Comparison of ENCODE assay signal across 14 cellular contexts in genomic region chr7:17368856-17369520, GRCh38.
DNase-seq lines count a peak whose midpoint lies in the region; ATAC-seq and TF ChIP-seq lines count a peak whose summit lies in the region.
"Had no signal": no experiment of that assay in that cellular context is flagged by ENCODE, and none has a peak within 500 bp of the region (broad histone marks: within the 10 kb centered on the region; RNA-seq: fewer than 3 reads in every experiment).

No MANE protein-coding gene starts in this region.

- TF ChIP-seq POLR2A in esophagus muscularis mucosa (IDR thresholded peaks at IDR 0.05; ENCODE audit: low read depth) (no peak), sigmoid colon (IDR thresholded peaks at IDR 0.05) (no peak)

- H3K9me3 ChIP-seq in GM23248 (ENCODE audit: low read depth) (no peaks in the 10 kb centered on the region), Panc1 (ENCODE audit: control insufficient read depth, insufficient read depth, low read depth, low read length) (no peaks in the 10 kb centered on the region), esophagus muscularis mucosa (no peaks in the 10 kb centered on the region), sigmoid colon (no peaks in the 10 kb centered on the region)
- H3K9me3 ChIP-seq: Caco-2, prostate gland had no signal

- peak overlapping the region; percentile 76 for H3K9ac ChIP-seq in GM23248

- ATAC-seq in Panc1 (no peak), GM18498 (IDR thresholded peaks at IDR 0.05; ENCODE audit: unreplicated experiment) (no peak)

- POLR2A ChIA-PET in Panc1 (lab: Charles Lee) = no interaction called here

- no peak for TF ChIP-seq CTCF in Panc1 (IDR thresholded peaks at IDR 0.05)
- no peak for TF ChIP-seq CTCF in esophagus muscularis mucosa (IDR thresholded peaks at IDR 0.05)
- no peak for TF ChIP-seq CTCF in sigmoid colon (IDR thresholded peaks at IDR 0.05)

- no peaks in the 10 kb centered on the region for H3K27me3 ChIP-seq in GM23248 (replicated peaks; ENCODE audit: insufficient read depth)
- H3K27me3 ChIP-seq in Panc1 (ENCODE audit: control insufficient read depth, insufficient read depth, low read length) = no peaks in the 10 kb centered on the region
- no peaks in the 10 kb centered on the region for H3K27me3 ChIP-seq in esophagus muscularis mucosa
- H3K27me3 ChIP-seq in sigmoid colon = no peaks in the 10 kb centered on the region

- H2AFZ ChIP-seq in GM23248 = 0 out of 2 replicates have a peak overlapping the region, but pooled peaks have one; percentile 28

- DNase-seq in GM23248 (peak; percentile 34), Panc1 (ENCODE audit: low read depth, low spot score) (no peak), esophagus muscularis mucosa (ENCODE audit: extremely low spot score) (no peak), sigmoid colon (no peak), midbrain (lab: John Stamatoyannopoulos, UW) (no peak), NCI-H1417 treated with DMSO at 0.1 percent for 48 hours (lab: John Stamatoyannopoulos, UW) (no peak), hepatic stellate cell (ENCODE audit: low spot score) (no peak)
- DNase-seq: activated naive CD4-positive, alpha-beta T cell treated with anti-CD3 and anti-CD28 coated beads, Interleukin-2, amount 50 U/mL, for 16 hours; Caco-2; NCI-H146; NCI-H2227 treated with DMSO at 0.1 percent for 48 hours; stimulated activated naive CD4-positive, alpha-beta T cell had no signal

- no peaks in the 10 kb centered on the region for H3K36me3 ChIP-seq in GM23248 (ENCODE audit: low read depth)
- no peaks in the 10 kb centered on the region for H3K36me3 ChIP-seq in Panc1 (ENCODE audit: control insufficient read depth, insufficient read depth, low read length)
- H3K36me3 ChIP-seq in esophagus muscularis mucosa = no peaks in the 10 kb centered on the region
- H3K36me3 ChIP-seq in sigmoid colon = no peaks in the 10 kb centered on the region
- H3K36me3 ChIP-seq: prostate gland had no signal

- no peak for TF ChIP-seq EP300 in esophagus muscularis mucosa (IDR thresholded peaks at IDR 0.05)
- no peak for TF ChIP-seq EP300 in sigmoid colon (IDR thresholded peaks at IDR 0.05)

- CTCF ChIA-PET in Panc1 (lab: Charles Lee) = interaction anchor here (0.6 kb wide), 1 partner anchor 21 kb away, joined by 3 read pairs; no protein-coding TSS in a partner anchor

- in situ Hi-C loops in GM23248 (cut with MboI) = no loop called here
- in situ Hi-C loops in Panc1 (cut with HindIII; ENCODE audit: low pct_unique_long_range_greater_than_20kb, low sequenced_read_pairs) = no loop called here

- no peaks in the 10 kb centered on the region for H3K79me2 ChIP-seq in GM23248 (ENCODE audit: insufficient read depth)

- H3K4me2 ChIP-seq in GM23248 (ENCODE audit: unreplicated experiment) = peak overlapping the region; percentile 72

- H3K4me3 ChIP-seq in GM23248 (peak overlapping the region; percentile 42; the same call in 1 of the 2 replicates), Panc1 (ENCODE audit: low read depth in 2 of 2, low read length in 2 of 2) (no peak overlapping the region), esophagus muscularis mucosa (no peak overlapping the region), sigmoid colon (no peak overlapping the region)
- H3K4me3 ChIP-seq: prostate gland had no signal

- WGBS in GM23248 (ENCODE audit: low coverage in 1 of 2, low lambda C conversion rate in 2 of 2, missing lambda C conversion rate in 2 of 2), 2 experiments = 75 to 77% methylated on average over 3 of the region's 3 CpGs
- 73% methylated on average over 3 of the region's 3 CpGs for WGBS in esophagus muscularis mucosa
- WGBS in sigmoid colon, 2 donors = 90 to 94% methylated on average over 3 of the region's 3 CpGs

- H3K4me1 ChIP-seq in GM23248 (ENCODE audit: insufficient read depth) = peaks cover 55% of the 10 kb centered on the region
- peaks cover 12% of the 10 kb centered on the region for H3K4me1 ChIP-seq in Panc1 (ENCODE audit: control insufficient read depth, insufficient read depth, low read length)
- H3K4me1 ChIP-seq in esophagus muscularis mucosa = peaks cover 11 to 55% (median 45%) of the 10 kb centered on the region in 4 donors
- peaks cover 0 to 41% (median 36%) of the 10 kb centered on the region in 4 donors for H3K4me1 ChIP-seq in sigmoid colon
- H3K4me1 ChIP-seq: prostate gland had no signal

- no peaks in the 10 kb centered on the region for H3K9me2 ChIP-seq in GM23248 (ENCODE audit: insufficient read depth)

- peaks cover 44% of the 10 kb centered on the region for H3F3A ChIP-seq in GM23248 (ENCODE audit: insufficient read depth)

- H3K27ac ChIP-seq in GM23248 = peak overlapping the region; percentile 95
- peak overlapping the region; percentile 13; the same call in 1 of the 2 replicates for H3K27ac ChIP-seq in Panc1 (ENCODE audit: low read length)
- peak overlapping the region in 3 of 4 donors; percentile 68 to 77 (median 71) for H3K27ac ChIP-seq in esophagus muscularis mucosa (replicated peaks in 1 of 4)
- peak overlapping the region in 3 of 4 donors; percentile 1 to 76 (median 33) for H3K27ac ChIP-seq in sigmoid colon
- H3K27ac ChIP-seq: prostate gland had no signal

- intact Hi-C loops in Panc1 (cut with micrococcal nuclease; ENCODE audit: unreplicated experiment) = no loop called here
- intact Hi-C loops in esophagus muscularis mucosa (cut with DNase I) = no loop called here
- intact Hi-C loops in sigmoid colon (cut with DNase I) = no loop called here

- H4K20me1 ChIP-seq in GM23248 (ENCODE audit: insufficient read depth) = no peaks in the 10 kb centered on the region

- BruUV-seq in Panc1 (replicated peaks; lab: Mats Ljungman, UMichigan) = no TSS peak

Comparison
In these comparisons a context has a peak if more than half of its experiments do, and no peak if none do; other contexts are left out.
1. H3K27ac ChIP-seq: peak in every context shown above with its lines; median percentile 95 in GM23248; 71 in esophagus muscularis mucosa; 33 in sigmoid colon; 13 in Panc1.